In genomic region chr11:70159612-70160570, GRCh38 we compare ENCODE assay signal across 11 cellular contexts. TPM values are rescaled to one million over a fixed set of nuclear protein-coding genes. Genes with fewer than 3 reads are reported as not detected.
DNase-seq lines count a peak whose midpoint lies in the region; ATAC-seq and TF ChIP-seq lines count a peak whose summit lies in the region.
"Had no signal": no experiment of that assay in that cellular context is flagged by ENCODE, and none has a peak within 500 bp of the region (broad histone marks: within the 10 kb centered on the region; RNA-seq: fewer than 3 reads in every experiment).

No MANE protein-coding gene starts in this region.

- H3K4me3 Mint-ChIP-seq in H9 = no peak overlapping the region
- H3K4me3 Mint-ChIP-seq: activated naive CD8-positive, alpha-beta T cell had no signal

- no peak for TF ChIP-seq CTCF in RWPE1 (conservative IDR thresholded peaks at IDR 0.05; ENCODE audit: low read depth)
- TF ChIP-seq CTCF in fibroblast of pulmonary artery (IDR thresholded peaks at IDR 0.05; ENCODE audit: low read length, missing control alignments) = no peak
- TF ChIP-seq CTCF in transverse colon (IDR thresholded peaks at IDR 0.05) = no peak
- no peak for TF ChIP-seq CTCF in H9 (conservative IDR thresholded peaks at IDR 0.05)

- H2BK12ac ChIP-seq in H9 (ENCODE audit: insufficient read length, low read depth, low read length) = no peak overlapping the region

- H3T11ph ChIP-seq in H9 (ENCODE audit: low read length) = no peak overlapping the region

- H3K79me1 ChIP-seq in H9 (ENCODE audit: insufficient read depth, low read depth, low read length, poor library complexity, severe bottlenecking) = no peaks in the 10 kb centered on the region

- H4K5ac ChIP-seq in H9 (ENCODE audit: insufficient read length, low read depth, low read length) = no peak overlapping the region

- no peak overlapping the region for H2BK20ac ChIP-seq in H9 (ENCODE audit: low read depth, low read length, poor library complexity, severe bottlenecking)

- peaks cover 7% of the 10 kb centered on the region for H3K27me3 Mint-ChIP-seq in H9 (ENCODE audit: low read depth)
- H3K27me3 Mint-ChIP-seq: activated naive CD8-positive, alpha-beta T cell had no signal

- H3K23ac ChIP-seq in H9 (ENCODE audit: insufficient read length, low read depth, low read length) = no peak overlapping the region

- H3K18ac ChIP-seq in H9 (ENCODE audit: insufficient read length, low read depth, low read length) = no peak overlapping the region

- H2AK5ac ChIP-seq in H9 (ENCODE audit: insufficient read length, low read length) = no peak overlapping the region

- no peak for TF ChIP-seq POLR2A in transverse colon (IDR thresholded peaks at IDR 0.05)

- no peak overlapping the region for H2BK5ac ChIP-seq in H9 (ENCODE audit: insufficient read length, low read length)

- H3K4me2 ChIP-seq in H9 (ENCODE audit: insufficient read depth, insufficient read length, low read length) = no peak overlapping the region

- peaks cover 2 to 14% of the 10 kb centered on the region in 2 experiments for H3K4me1 Mint-ChIP-seq in H9

- H3K4me1 ChIP-seq in transverse colon (peaks cover 0 to 5% (median 0%) of the 10 kb centered on the region in 4 donors), H9 (ENCODE audit: insufficient read depth, low read length) (no peaks in the 10 kb centered on the region)

- in situ Hi-C loops in transverse colon (cut with MboI; ENCODE audit: low pct_ligation_motif_present in 1 of 4, low pct_unique_long_range_greater_than_20kb in 1 of 4, low sequenced_read_pairs in 3 of 4) = no loop called here

- no peaks in the 10 kb centered on the region for H3K79me2 ChIP-seq in H9 (ENCODE audit: insufficient read depth, low read length)

- H4K8ac ChIP-seq in H9 (replicated peaks; ENCODE audit: insufficient read length, low read depth, low read length) = no peak overlapping the region

- no peaks in the 10 kb centered on the region for H3K23me2 ChIP-seq in H9 (ENCODE audit: insufficient read length, low read depth, low read length, poor library complexity, severe bottlenecking)

- no peak overlapping the region for H3K9ac ChIP-seq in H9 (ENCODE audit: extremely low read depth, insufficient read length, low read length)

- no peaks in the 10 kb centered on the region for H3K36me3 ChIP-seq in transverse colon

- H3K9me3 Mint-ChIP-seq in H9 = no peaks in the 10 kb centered on the region

- POLR2A ChIA-PET in RWPE1 (lab: Yijun Ruan, JAX; ENCODE audit: low non-redundant PET) = no interaction called here

- H4K91ac ChIP-seq in H9 (ENCODE audit: insufficient read length, low read depth, low read length) = no peak overlapping the region

- no peak overlapping the region for H2AFZ ChIP-seq in H9 (ENCODE audit: low read length)

- H3K4ac ChIP-seq in H9 (ENCODE audit: low read depth, low read length) = no peak overlapping the region

- intact Hi-C loops in transverse colon (cut with DNase I; ENCODE audit: low total_unique reads) = no loop called here

- no peaks in the 10 kb centered on the region for H4K20me1 ChIP-seq in H9 (ENCODE audit: control insufficient read depth, insufficient read depth, insufficient read length)

- 34% methylated on average over 14 of the region's 24 CpGs; no CpG with 5 or more reads in 1 of the 2 donors for WGBS in transverse colon (ENCODE audit: low coverage in 1 of 2), 2 donors
- no CpG with 5 or more reads among the region's 24 CpGs for WGBS in H9 (ENCODE audit: extremely low coverage, insufficient read length, low lambda C conversion rate)

- H2BK120ac ChIP-seq in H9 (ENCODE audit: low read depth, low read length, poor library complexity, severe bottlenecking) = no peak overlapping the region

- no peak for TF ChIP-seq EP300 in transverse colon (IDR thresholded peaks at IDR 0.05; ENCODE audit: low read depth)

- CTCF ChIA-PET in RWPE1 (lab: Yijun Ruan, JAX) = interaction anchor here (0.6 kb wide), 2 partner anchors 70 to 241 kb away, joined by 3 to 5 read pairs; no protein-coding TSS in a partner anchor

- H3K14ac ChIP-seq in H9 (ENCODE audit: insufficient read depth, low read length) = no peak overlapping the region

- no peak overlapping the region for H3K27ac Mint-ChIP-seq in H9
- H3K27ac Mint-ChIP-seq: activated naive CD8-positive, alpha-beta T cell; progenitor cell of endocrine pancreas had no signal

- H3K27ac ChIP-seq in RWPE1 = peak overlapping the region; percentile 89
- H3K27ac ChIP-seq in transverse colon = no peak overlapping the region
- H3K27ac ChIP-seq in H9 (ENCODE audit: insufficient read length, low read depth, low read length) = no peak overlapping the region

- no peaks in the 10 kb centered on the region for H3K36me3 Mint-ChIP-seq in H9 (ENCODE audit: insufficient read depth in 1 of 3, low read depth in 3 of 3)
- H3K36me3 Mint-ChIP-seq: activated naive CD8-positive, alpha-beta T cell had no signal

- DNase-seq in NCI-H2196 (lab: John Stamatoyannopoulos, UW; ENCODE audit: unreplicated experiment) (peak; percentile 30), NCI-H2196 treated with DMSO at 0.1 percent for 48 hours (lab: John Stamatoyannopoulos, UW; ENCODE audit: unreplicated experiment) (no peak), RWPE1 (ENCODE audit: low spot score) (peak; percentile 86), fibroblast of pulmonary artery (ENCODE audit: low read depth) (peak; percentile 8), transverse colon (peak; percentile 16), NOMO-1 (lab: John Stamatoyannopoulos, UW; ENCODE audit: unreplicated experiment in 2 of 2) (no peak), H9 (no peak)
- DNase-seq: activated CD4-positive, alpha-beta T cell treated with anti-CD3 and anti-CD28 coated beads, Interleukin-2, amount 50 U/mL, for 48 hours had no signal

- H3K4me3 ChIP-seq in fibroblast of pulmonary artery (replicated peaks; ENCODE audit: low read depth, low read length) (no peak overlapping the region), transverse colon (no peak overlapping the region)

- H3K9me3 ChIP-seq in transverse colon (no peaks in the 10 kb centered on the region), H9 (ENCODE audit: control insufficient read depth, low read depth, low read length) (no peaks in the 10 kb centered on the region)

- ATAC-seq in HG02840 (IDR thresholded peaks at IDR 0.05; ENCODE audit: low FRiP score, unreplicated experiment) = no peak

- H3K56ac ChIP-seq in H9 (ENCODE audit: insufficient read length, low read depth, low read length) = no peak overlapping the region

- H3K27me3 ChIP-seq in transverse colon (no peaks in the 10 kb centered on the region), H9 (ENCODE audit: insufficient read depth, low read length) (no peaks in the 10 kb centered on the region)

- no peak overlapping the region for H2BK15ac ChIP-seq in H9 (ENCODE audit: low read depth, low read length)

RNA-seq across cellular contexts. Expression of gene FADD, which starts 43.2 kb away (rescaled TPM):
- total RNA-seq in transverse colon = 10 to 100 TPM; 24.5 to 42.3 (median 31.5) TPM
- 51.1 and 52.2 TPM in 2 replicates for total RNA-seq in H9 (2021)

Comparison
In these comparisons a context has a peak if more than half of its experiments do, and no peak if none do; other contexts are left out.
1. DNase-seq: peak in NCI-H2196 (single experiment), RWPE1 (single experiment), fibroblast of pulmonary artery (single experiment) and transverse colon (single experiment); none in NCI-H2196 treated with DMSO at 0.1 percent for 48 hours (single experiment), NOMO-1 (0 of 2) and H9 (single experiment).